ENCODE assay signal across 20 cellular contexts in genomic region chr11:40732107-40732506, GRCh38.
"Had no signal": no experiment of that assay in that cellular context is flagged by ENCODE, and none has a peak within 500 bp of the region (broad histone marks: within the 10 kb centered on the region; RNA-seq: fewer than 3 reads in every experiment).

No MANE protein-coding gene starts in this region.

- ATAC-seq: activated CD8-positive, alpha-beta memory T cell treated with anti-CD3 and anti-CD28 coated beads, Interleukin-2, amount 10 ng/mL, durations not matched to agents 7 days and 5 days; activated CD8-positive, alpha-beta T cell treated with anti-CD3 and anti-CD28 coated beads for 36 hours; gastroesophageal sphincter; natural killer cell treated with Interleukin-12 subunit alpha and Interleukin-12 subunit beta and Interleukin-15 and Interleukin-18, amount 100 ng/mL, for 72 hours; pancreas; sciatic nerve; stimulated activated memory B cell treated with anti-CD40 and anti-IgM and Interleukin-4, amounts not matched to agents 10 μg/mL and 1 μg/mL and 100 μg/mL, for 72 hours had no signal

- H3K36me3 ChIP-seq: gastroesophageal sphincter, pancreas, stomach, vagina, WERI-Rb-1 had no signal

- FAIRE-seq: pancreas, small intestine, TTC549 had no signal

- DNase-seq: activated CD4-positive, alpha-beta T cell treated with anti-CD3 and anti-CD28 coated beads, Interleukin-2, amount 10 ng/mL, durations not matched to agents 7 days and 5 days; activated CD4-positive, CD25-positive, alpha-beta regulatory T cell treated with anti-CD3 and anti-CD28 coated beads, Interleukin-2, amount 50 U/mL, for 72 hours; activated CD8-positive, alpha-beta memory T cell treated with anti-CD3 and anti-CD28 coated beads, Interleukin-2, amount 10 ng/mL, durations not matched to agents 7 days and 5 days; activated CD8-positive, alpha-beta T cell treated with anti-CD3 and anti-CD28 coated beads for 36 hours; activated gamma-delta T cell; immature natural killer cell; kidney glomerular epithelial cell; pancreas; small intestine; stimulated activated CD4-positive, alpha-beta T cell treated with anti-CD3 and anti-CD28 coated beads, Interleukin-15, amount 100 ng/mL, for 24 hours; stomach; trophoblast cell; WERI-Rb-1 had no signal

- H3K27me3 ChIP-seq: gastroesophageal sphincter, pancreas, stomach, vagina had no signal

- H3K27ac ChIP-seq: epithelial cell of prostate, gastroesophageal sphincter, pancreas, stomach, vagina, WERI-Rb-1 had no signal

- H3K4me1 ChIP-seq: gastroesophageal sphincter, pancreas, stomach, vagina had no signal

- H3K4me3 ChIP-seq: gastroesophageal sphincter, pancreas, stomach, vagina had no signal

- H3K9me3 ChIP-seq: pancreas, vagina had no signal
